Comparison of ENCODE assay signal across 1 cellular context in genomic region chr7:139041378-139042053, GRCh38.
TF ChIP-seq lines count a peak whose summit lies in the region.

No MANE protein-coding gene starts in this region.

TF ChIP-seq in HCT116, 20 proteins besides CTCF, POLR2A, EP300 and RAD21:
- TF ChIP-seq FOSL1 (IDR thresholded peaks at IDR 0.05; ENCODE audit: low read depth) (no peak), CEBPB (IDR thresholded peaks at IDR 0.05; ENCODE audit: low read depth) (no peak), ZNF274 (IDR thresholded peaks at IDR 0.05; ENCODE audit: low read depth, low read length) (no peak), SP1 (IDR thresholded peaks at IDR 0.05; ENCODE audit: low read depth) (no peak), REST (IDR thresholded peaks at IDR 0.05; ENCODE audit: low read depth) (no peak), CBX3 (IDR thresholded peaks at IDR 0.05; ENCODE audit: low read depth) (no peak), EZH2 (IDR thresholded peaks at IDR 0.05) (no peak), JUND (IDR thresholded peaks at IDR 0.05) (no peak), ZBTB33 (IDR thresholded peaks at IDR 0.05; ENCODE audit: extremely low read depth, insufficient replicate concordance, low read length) (no peak), TCF7L2 (IDR thresholded peaks at IDR 0.05; ENCODE audit: borderline replicate concordance, extremely low read depth, insufficient read depth, insufficient read length) (no peak), YY1 (IDR thresholded peaks at IDR 0.05; ENCODE audit: extremely low read depth, insufficient replicate concordance, low read depth, low read length) (no peak), ATF3 (IDR thresholded peaks at IDR 0.05) (no peak), MAX (IDR thresholded peaks at IDR 0.05) (no peak), SIN3A (IDR thresholded peaks at IDR 0.05; ENCODE audit: low read depth) (no peak), SRF (IDR thresholded peaks at IDR 0.05; ENCODE audit: low read depth) (no peak), POLR2AphosphoS5 (IDR thresholded peaks at IDR 0.05; ENCODE audit: low read depth, low read length) (no peak), EGR1 (IDR thresholded peaks at IDR 0.05; ENCODE audit: low read depth) (no peak), EZH2phosphoT487 (IDR thresholded peaks at IDR 0.05; ENCODE audit: borderline replicate concordance) (no peak), ELF1 (IDR thresholded peaks at IDR 0.05; ENCODE audit: borderline replicate concordance, low read depth) (no peak)
